In genomic region chr10:75638752-75639151, GRCh38 we compare ENCODE assay signal across 22 cellular contexts.
DNase-seq lines count a peak whose midpoint lies in the region; ATAC-seq, FAIRE-seq and TF ChIP-seq lines count a peak whose summit lies in the region.
"Had no signal": no experiment of that assay in that cellular context is flagged by ENCODE, and none has a peak within 500 bp of the region (broad histone marks: within the 10 kb centered on the region; RNA-seq: fewer than 3 reads in every experiment).

No MANE protein-coding gene starts in this region.

- no peak overlapping the region for H3K4me3 ChIP-seq in HepG2 (replicated peaks in 1 of 3; ENCODE audit: insufficient read depth in 1 of 3, low read depth in 2 of 3, low read length in 3 of 3)
- H3K4me3 ChIP-seq in right lobe of liver = no peak overlapping the region
- no peak overlapping the region for H3K4me3 ChIP-seq in K562
- H3K4me3 ChIP-seq in stomach = no peak overlapping the region
- H3K4me3 ChIP-seq: BLaER1 had no signal

- peaks cover 50% of the 10 kb centered on the region for H3K4me1 Mint-ChIP-seq in nephron
- H3K4me1 Mint-ChIP-seq: CD4-positive, CD25-positive, alpha-beta regulatory T cell had no signal

- CTCF ChIA-PET in HepG2 (lab: Yijun Ruan, JAX; ENCODE audit: low intra/inter-chr PET ratio, low total read pairs) (no interaction called here), K562 (lab: Yijun Ruan, JAX; ENCODE audit: low intra/inter-chr PET ratio) (no interaction called here)

- H3K9ac ChIP-seq in HepG2 (ENCODE audit: insufficient read depth, low read depth, low read length) (no peak overlapping the region), K562 (ENCODE audit: insufficient read depth in 1 of 2, low read depth in 2 of 2, low read length in 2 of 2) (no peak overlapping the region)
- H3K9ac ChIP-seq: BLaER1 had no signal

- no peaks in the 10 kb centered on the region for H3K9me3 Mint-ChIP-seq in nephron
- H3K9me3 Mint-ChIP-seq: CD14-positive monocyte; CD4-positive, CD25-positive, alpha-beta regulatory T cell; CD8-positive, alpha-beta T cell had no signal

- in situ Hi-C loops in HepG2 (cut with HindIII; ENCODE audit: extremely low pct_ligation_motif_present, low pct_unique_long_range_greater_than_20kb) = no loop called here
- in situ Hi-C loops in K562 (cut with MboI) = no loop called here

- H3K4me1 ChIP-seq in HepG2 (ENCODE audit: insufficient read depth, low read length) (peaks cover 25% of the 10 kb centered on the region), right lobe of liver (peaks cover 0 to 17% (median 4%) of the 10 kb centered on the region in 4 donors), K562 (replicated peaks in 1 of 2; ENCODE audit: control insufficient read depth in 2 of 2, insufficient read depth in 2 of 2, low read length in 2 of 2) (no peaks in the 10 kb centered on the region), stomach (no peaks in the 10 kb centered on the region)
- H3K4me1 ChIP-seq: BLaER1 had no signal

- H3K27me3 ChIP-seq in HepG2 (ENCODE audit: control insufficient read depth in 1 of 2, insufficient read depth in 2 of 2, low read length in 2 of 2) = no peaks in the 10 kb centered on the region
- H3K27me3 ChIP-seq in right lobe of liver = no peaks in the 10 kb centered on the region
- H3K27me3 ChIP-seq in K562 (ENCODE audit: control insufficient read depth in 2 of 2, insufficient read depth in 2 of 2, low read length in 2 of 2) = peaks cover 6% of the 10 kb centered on the region in 2 experiments; a peak in 3 of 5 replicates
- H3K27me3 ChIP-seq in stomach = no peaks in the 10 kb centered on the region
- H3K27me3 ChIP-seq: BE2C, BLaER1 had no signal

- peak overlapping the region in 2 of 3 experiments; percentile 7 to 37 for H3K27ac Mint-ChIP-seq in nephron
- H3K27ac Mint-ChIP-seq: CD14-positive monocyte; CD4-positive, CD25-positive, alpha-beta regulatory T cell; CD8-positive, alpha-beta T cell had no signal

- H3K4me2 ChIP-seq in HepG2 (ENCODE audit: low read depth, low read length) (no peak overlapping the region), K562 (ENCODE audit: insufficient read depth, low read length) (no peak overlapping the region)
- H3K4me2 ChIP-seq: BLaER1 had no signal

- no peaks in the 10 kb centered on the region for H3K9me1 ChIP-seq in K562 (ENCODE audit: control insufficient read depth, insufficient read depth, low read length)

- WGBS in HepG2 (ENCODE audit: low lambda C conversion rate) = 95% methylated on average over 2 of the region's 2 CpGs
- WGBS in right lobe of liver (ENCODE audit: insufficient coverage, low coverage, low lambda C conversion rate, missing lambda C conversion rate) = 79% methylated on average over 2 of the region's 2 CpGs
- WGBS in K562 (ENCODE audit: insufficient coverage, low coverage, missing lambda C conversion rate) = 0% methylated on average over 2 of the region's 2 CpGs
- 89 to 95% (median 90%) methylated on average over 2 of the region's 2 CpGs for WGBS in stomach, 5 donors

- POLR2A ChIA-PET in HepG2 (lab: Yijun Ruan, JAX) (no interaction called here), K562 (lab: Yijun Ruan, JAX) (no interaction called here)

- intact Hi-C loops in HepG2 (cut with micrococcal nuclease; ENCODE audit: unreplicated experiment) = no loop called here
- intact Hi-C loops in right lobe of liver (cut with DNase I) = no loop called here
- intact Hi-C loops in K562 (cut with micrococcal nuclease) = no loop called here
- intact Hi-C loops in stomach (cut with DNase I; ENCODE audit: low total_unique reads) = no loop called here

- H2AFZ ChIP-seq in HepG2 (ENCODE audit: low read length) (no peak overlapping the region), K562 (ENCODE audit: low read depth, low read length) (no peak overlapping the region)

- TF ChIP-seq RAD21 in HepG2 (CRISPR knock-in tag; IDR thresholded peaks at IDR 0.05) (no peak), K562 (CRISPR knock-in tag; conservative IDR thresholded peaks at IDR 0.05 in 1 of 2, IDR thresholded peaks at IDR 0.05 in 1 of 2) (no peak)

- DNase-seq in HepG2 (ENCODE audit: low spot score) = no peak
- DNase-seq in right lobe of liver = no peak
- DNase-seq in K562 (ENCODE audit: extremely low read depth in 1 of 4, low spot score in 3 of 4) = no peak
- DNase-seq in stomach = no peak
- no peak for DNase-seq in NCI-H510A (lab: John Stamatoyannopoulos, UW)
- DNase-seq: ACHN; BE2C; C1 segment of cervical spinal cord; Caco-2; Calu3; CD4-positive, CD25-positive, alpha-beta regulatory T cell; CD8-positive, alpha-beta T cell; DMS79 treated with DMSO at 0.1 percent for 48 hours; GF-D8 had no signal

- H3K4me3 Mint-ChIP-seq in nephron = peak overlapping the region in 1 of 3 experiments; percentile 11
- H3K4me3 Mint-ChIP-seq: CD14-positive monocyte; CD4-positive, CD25-positive, alpha-beta regulatory T cell; CD8-positive, alpha-beta T cell had no signal

- H3K27me3 Mint-ChIP-seq in nephron (ENCODE audit: low read depth) = peaks cover 26% of the 10 kb centered on the region

- H4K20me1 ChIP-seq in HepG2 (ENCODE audit: insufficient read depth, low read length) (no peaks in the 10 kb centered on the region), K562 (replicated peaks; ENCODE audit: control insufficient read depth, insufficient read depth, low read length) (no peaks in the 10 kb centered on the region)
- H4K20me1 ChIP-seq: BLaER1 had no signal

- no peak for TF ChIP-seq POLR2A in HepG2 (IDR thresholded peaks at IDR 0.05; ENCODE audit: insufficient read depth in 1 of 2, low read depth in 2 of 2, low read length in 2 of 2)
- TF ChIP-seq POLR2A in right lobe of liver (IDR thresholded peaks at IDR 0.05) = no peak
- no peak for TF ChIP-seq POLR2A in K562 (conservative IDR thresholded peaks at IDR 0.05)
- no peak for TF ChIP-seq POLR2A in stomach (IDR thresholded peaks at IDR 0.05)

- H3K27ac ChIP-seq in HepG2 (ENCODE audit: extremely low read length, insufficient read depth, low read length) (no peak overlapping the region), right lobe of liver (no peak overlapping the region), K562 (ENCODE audit: extremely low read depth, low read depth, low read length) (no peak overlapping the region), stomach (no peak overlapping the region)
- H3K27ac ChIP-seq: 22Rv1, BLaER1 had no signal

- H3K9me3 ChIP-seq in HepG2 (ENCODE audit: low read length) (no peaks in the 10 kb centered on the region), right lobe of liver (no peaks in the 10 kb centered on the region), K562 (replicated peaks; ENCODE audit: control insufficient read depth, insufficient read depth, low read depth, low read length) (no peaks in the 10 kb centered on the region), stomach (no peaks in the 10 kb centered on the region)
- H3K9me3 ChIP-seq: BE2C, BLaER1, Caco-2 had no signal

- no peak for TF ChIP-seq EP300 in HepG2 (IDR thresholded peaks at IDR 0.05; ENCODE audit: low read depth in 2 of 2, low read length in 2 of 2)
- TF ChIP-seq EP300 in HepG2 (CRISPR knock-in tag; IDR thresholded peaks at IDR 0.05; ENCODE audit: borderline replicate concordance) = no peak
- no peak for TF ChIP-seq EP300 in K562 (IDR thresholded peaks at IDR 0.05; ENCODE audit: low read length)
- no peak for TF ChIP-seq EP300 in stomach (IDR thresholded peaks at IDR 0.05)

- FAIRE-seq in HepG2 (lab: Jason Lieb, UNC) (no peak), K562 (lab: Jason Lieb, UNC) (no peak)
- FAIRE-seq: D721Med, G401.6, GM12891, GM19239 had no signal

- H3K36me3 ChIP-seq in HepG2 (replicated peaks in 1 of 2; ENCODE audit: control insufficient read depth in 1 of 2, insufficient read depth in 2 of 2, low read length in 2 of 2) (no peaks in the 10 kb centered on the region), right lobe of liver (no peaks in the 10 kb centered on the region), K562 (ENCODE audit: control insufficient read depth, insufficient read depth, low read length) (no peaks in the 10 kb centered on the region), stomach (no peaks in the 10 kb centered on the region)
- H3K36me3 ChIP-seq: BE2C, BLaER1 had no signal

- no peaks in the 10 kb centered on the region for H3K36me3 Mint-ChIP-seq in nephron (ENCODE audit: low read depth)
- H3K36me3 Mint-ChIP-seq: CD4-positive, CD25-positive, alpha-beta regulatory T cell; CD8-positive, alpha-beta T cell had no signal

- ATAC-seq in HepG2 = no peak
- no peak for ATAC-seq in right lobe of liver
- ATAC-seq in K562 = no peak
- ATAC-seq: CD8-positive, alpha-beta T cell had no signal

- BruUV-seq in HepG2 (replicated peaks; lab: Mats Ljungman, UMichigan) (no TSS peak), K562 (replicated peaks; lab: Mats Ljungman, UMichigan) (no TSS peak)

- H3K79me2 ChIP-seq in HepG2 (ENCODE audit: insufficient read depth, low read length) (peaks cover 2% of the 10 kb centered on the region), K562 (ENCODE audit: control insufficient read depth, insufficient read depth, low read length) (no peaks in the 10 kb centered on the region)

- TF ChIP-seq CTCF in HepG2 (CRISPR knock-in tag; IDR thresholded peaks at IDR 0.05) = no peak
- TF ChIP-seq CTCF in right lobe of liver (IDR thresholded peaks at IDR 0.05) = no peak
- TF ChIP-seq CTCF in K562 (IDR thresholded peaks at IDR 0.05 in 2 of 3, conservative IDR thresholded peaks at IDR 0.05 in 1 of 3; ENCODE audit: insufficient read depth in 2 of 3, low read depth in 1 of 3, low read length in 3 of 3) = no peak
- TF ChIP-seq CTCF in nephron (IDR thresholded peaks at IDR 0.05; ENCODE audit: unreplicated experiment in 3 of 3) = no peak
- no peak for TF ChIP-seq CTCF in stomach (IDR thresholded peaks at IDR 0.05)

TF ChIP-seq in HepG2, 621 proteins besides CTCF, POLR2A, EP300 and RAD21:
- TF ChIP-seq ATF7 (IDR thresholded peaks at IDR 0.05) (no peak), ATF7 (CRISPR knock-in tag; IDR thresholded peaks at IDR 0.05) (no peak), MAFK (conservative IDR thresholded peaks at IDR 0.05 in 1 of 2, IDR thresholded peaks at IDR 0.05 in 1 of 2; ENCODE audit: low read length in 2 of 2) (peak; percentile 41 to 82; a peak in 3 of 4 replicates), MAFF (IDR thresholded peaks at IDR 0.05; ENCODE audit: low read depth, low read length) (peak; percentile 72)

TF ChIP-seq in K562, 482 proteins besides CTCF, POLR2A, EP300 and RAD21:
- peak; percentile 34; the same call in 1 of the 2 replicates for TF ChIP-seq ZNF316 (IDR thresholded peaks at IDR 0.05)
- TF ChIP-seq YBX1 (IDR thresholded peaks at IDR 0.05) = no peak
- no peak for TF ChIP-seq BCOR (IDR thresholded peaks at IDR 0.05)
- TF ChIP-seq MAFF (IDR thresholded peaks at IDR 0.05; ENCODE audit: low read length) = peak; percentile 28; the same call in 1 of the 2 replicates

Comparison
In these comparisons a context has a peak if more than half of its experiments do, and no peak if none do; other contexts are left out.
1. Of the 241 proteins assayed by ChIP-seq in both HepG2 and K562: peak only in HepG2: MAFK; only in K562: none; in both: MAFF; in neither: 239.